Comparison of ENCODE assay signal across 1 cellular context in the genomic region with DNA sequence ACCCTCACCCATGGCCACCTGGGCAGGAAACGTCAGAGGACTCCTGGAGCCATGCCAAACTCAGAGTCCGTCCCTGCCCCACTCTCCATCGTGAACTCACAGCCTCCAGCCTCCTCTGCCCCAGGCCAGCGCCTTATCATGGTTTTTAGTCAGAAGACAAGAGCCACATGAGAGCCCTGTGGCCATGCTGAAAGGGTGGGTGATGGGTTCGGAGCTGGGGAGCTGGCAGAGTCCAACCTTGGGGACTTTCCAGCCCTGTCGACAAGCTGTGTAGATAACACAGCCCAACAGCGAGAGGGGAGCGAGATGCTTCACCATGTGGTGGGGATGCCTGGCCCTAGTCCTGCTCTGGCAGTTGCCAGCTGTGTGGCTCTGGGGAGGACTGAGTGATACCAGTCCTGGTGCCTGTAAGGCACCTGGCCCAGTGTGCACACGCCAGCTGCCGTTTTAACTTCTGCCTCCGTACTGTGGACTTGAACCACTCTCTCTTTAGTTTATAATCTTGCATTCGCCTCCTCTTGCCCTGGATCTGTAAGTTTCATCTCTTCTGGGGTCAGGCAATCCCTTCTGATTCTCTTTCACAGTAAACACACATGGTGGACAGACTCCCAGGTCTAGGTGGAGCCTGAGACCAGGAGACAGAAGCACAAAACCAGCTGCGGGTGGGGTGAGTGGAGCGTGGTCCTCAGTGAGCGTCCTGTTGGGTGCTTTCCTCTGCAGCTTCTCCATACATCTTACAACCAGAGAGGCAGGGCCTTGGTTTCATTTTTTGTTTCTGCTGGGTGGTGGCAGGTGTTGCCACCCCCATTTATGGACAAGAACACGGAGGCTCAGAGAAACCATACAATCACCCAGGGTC.
TF ChIP-seq lines count a peak whose summit lies in the region.

No MANE protein-coding gene starts in this region.

TF ChIP-seq in H1, 55 proteins besides CTCF, POLR2A, EP300 and RAD21:
- TF ChIP-seq, protein P1, sequence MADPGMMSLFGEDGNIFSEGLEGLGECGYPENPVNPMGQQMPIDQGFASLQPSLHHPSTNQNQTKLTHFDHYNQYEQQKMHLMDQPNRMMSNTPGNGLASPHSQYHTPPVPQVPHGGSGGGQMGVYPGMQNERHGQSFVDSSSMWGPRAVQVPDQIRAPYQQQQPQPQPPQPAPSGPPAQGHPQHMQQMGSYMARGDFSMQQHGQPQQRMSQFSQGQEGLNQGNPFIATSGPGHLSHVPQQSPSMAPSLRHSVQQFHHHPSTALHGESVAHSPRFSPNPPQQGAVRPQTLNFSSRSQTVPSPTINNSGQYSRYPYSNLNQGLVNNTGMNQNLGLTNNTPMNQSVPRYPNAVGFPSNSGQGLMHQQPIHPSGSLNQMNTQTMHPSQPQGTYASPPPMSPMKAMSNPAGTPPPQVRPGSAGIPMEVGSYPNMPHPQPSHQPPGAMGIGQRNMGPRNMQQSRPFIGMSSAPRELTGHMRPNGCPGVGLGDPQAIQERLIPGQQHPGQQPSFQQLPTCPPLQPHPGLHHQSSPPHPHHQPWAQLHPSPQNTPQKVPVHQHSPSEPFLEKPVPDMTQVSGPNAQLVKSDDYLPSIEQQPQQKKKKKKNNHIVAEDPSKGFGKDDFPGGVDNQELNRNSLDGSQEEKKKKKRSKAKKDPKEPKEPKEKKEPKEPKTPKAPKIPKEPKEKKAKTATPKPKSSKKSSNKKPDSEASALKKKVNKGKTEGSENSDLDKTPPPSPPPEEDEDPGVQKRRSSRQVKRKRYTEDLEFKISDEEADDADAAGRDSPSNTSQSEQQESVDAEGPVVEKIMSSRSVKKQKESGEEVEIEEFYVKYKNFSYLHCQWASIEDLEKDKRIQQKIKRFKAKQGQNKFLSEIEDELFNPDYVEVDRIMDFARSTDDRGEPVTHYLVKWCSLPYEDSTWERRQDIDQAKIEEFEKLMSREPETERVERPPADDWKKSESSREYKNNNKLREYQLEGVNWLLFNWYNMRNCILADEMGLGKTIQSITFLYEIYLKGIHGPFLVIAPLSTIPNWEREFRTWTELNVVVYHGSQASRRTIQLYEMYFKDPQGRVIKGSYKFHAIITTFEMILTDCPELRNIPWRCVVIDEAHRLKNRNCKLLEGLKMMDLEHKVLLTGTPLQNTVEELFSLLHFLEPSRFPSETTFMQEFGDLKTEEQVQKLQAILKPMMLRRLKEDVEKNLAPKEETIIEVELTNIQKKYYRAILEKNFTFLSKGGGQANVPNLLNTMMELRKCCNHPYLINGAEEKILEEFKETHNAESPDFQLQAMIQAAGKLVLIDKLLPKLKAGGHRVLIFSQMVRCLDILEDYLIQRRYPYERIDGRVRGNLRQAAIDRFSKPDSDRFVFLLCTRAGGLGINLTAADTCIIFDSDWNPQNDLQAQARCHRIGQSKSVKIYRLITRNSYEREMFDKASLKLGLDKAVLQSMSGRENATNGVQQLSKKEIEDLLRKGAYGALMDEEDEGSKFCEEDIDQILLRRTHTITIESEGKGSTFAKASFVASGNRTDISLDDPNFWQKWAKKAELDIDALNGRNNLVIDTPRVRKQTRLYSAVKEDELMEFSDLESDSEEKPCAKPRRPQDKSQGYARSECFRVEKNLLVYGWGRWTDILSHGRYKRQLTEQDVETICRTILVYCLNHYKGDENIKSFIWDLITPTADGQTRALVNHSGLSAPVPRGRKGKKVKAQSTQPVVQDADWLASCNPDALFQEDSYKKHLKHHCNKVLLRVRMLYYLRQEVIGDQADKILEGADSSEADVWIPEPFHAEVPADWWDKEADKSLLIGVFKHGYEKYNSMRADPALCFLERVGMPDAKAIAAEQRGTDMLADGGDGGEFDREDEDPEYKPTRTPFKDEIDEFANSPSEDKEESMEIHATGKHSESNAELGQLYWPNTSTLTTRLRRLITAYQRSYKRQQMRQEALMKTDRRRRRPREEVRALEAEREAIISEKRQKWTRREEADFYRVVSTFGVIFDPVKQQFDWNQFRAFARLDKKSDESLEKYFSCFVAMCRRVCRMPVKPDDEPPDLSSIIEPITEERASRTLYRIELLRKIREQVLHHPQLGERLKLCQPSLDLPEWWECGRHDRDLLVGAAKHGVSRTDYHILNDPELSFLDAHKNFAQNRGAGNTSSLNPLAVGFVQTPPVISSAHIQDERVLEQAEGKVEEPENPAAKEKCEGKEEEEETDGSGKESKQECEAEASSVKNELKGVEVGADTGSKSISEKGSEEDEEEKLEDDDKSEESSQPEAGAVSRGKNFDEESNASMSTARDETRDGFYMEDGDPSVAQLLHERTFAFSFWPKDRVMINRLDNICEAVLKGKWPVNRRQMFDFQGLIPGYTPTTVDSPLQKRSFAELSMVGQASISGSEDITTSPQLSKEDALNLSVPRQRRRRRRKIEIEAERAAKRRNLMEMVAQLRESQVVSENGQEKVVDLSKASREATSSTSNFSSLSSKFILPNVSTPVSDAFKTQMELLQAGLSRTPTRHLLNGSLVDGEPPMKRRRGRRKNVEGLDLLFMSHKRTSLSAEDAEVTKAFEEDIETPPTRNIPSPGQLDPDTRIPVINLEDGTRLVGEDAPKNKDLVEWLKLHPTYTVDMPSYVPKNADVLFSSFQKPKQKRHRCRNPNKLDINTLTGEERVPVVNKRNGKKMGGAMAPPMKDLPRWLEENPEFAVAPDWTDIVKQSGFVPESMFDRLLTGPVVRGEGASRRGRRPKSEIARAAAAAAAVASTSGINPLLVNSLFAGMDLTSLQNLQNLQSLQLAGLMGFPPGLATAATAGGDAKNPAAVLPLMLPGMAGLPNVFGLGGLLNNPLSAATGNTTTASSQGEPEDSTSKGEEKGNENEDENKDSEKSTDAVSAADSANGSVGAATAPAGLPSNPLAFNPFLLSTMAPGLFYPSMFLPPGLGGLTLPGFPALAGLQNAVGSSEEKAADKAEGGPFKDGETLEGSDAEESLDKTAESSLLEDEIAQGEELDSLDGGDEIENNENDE (IDR thresholded peaks at IDR 0.05; ENCODE audit: insufficient replicate concordance, low read length) = no peak
- TF ChIP-seq POLR2AphosphoS5 (IDR thresholded peaks at IDR 0.05; ENCODE audit: low read depth, low read length) = no peak
- TF ChIP-seq CBX8 (IDR thresholded peaks at IDR 0.05; ENCODE audit: borderline replicate concordance, low read depth, low read length) = no peak
- TF ChIP-seq BRCA1 (IDR thresholded peaks at IDR 0.05; ENCODE audit: low read depth, low read length) = no peak
- no peak for TF ChIP-seq BCL11A (IDR thresholded peaks at IDR 0.05; ENCODE audit: low read depth in 2 of 2, low read length in 2 of 2)
- TF ChIP-seq POU5F1 (IDR thresholded peaks at IDR 0.05; ENCODE audit: low read depth, low read length) = no peak
- no peak for TF ChIP-seq GABPA (IDR thresholded peaks at IDR 0.05; ENCODE audit: borderline replicate concordance, insufficient read depth, low read length)
